16 cellular contexts compared by ENCODE assay signal in the genomic region with DNA sequence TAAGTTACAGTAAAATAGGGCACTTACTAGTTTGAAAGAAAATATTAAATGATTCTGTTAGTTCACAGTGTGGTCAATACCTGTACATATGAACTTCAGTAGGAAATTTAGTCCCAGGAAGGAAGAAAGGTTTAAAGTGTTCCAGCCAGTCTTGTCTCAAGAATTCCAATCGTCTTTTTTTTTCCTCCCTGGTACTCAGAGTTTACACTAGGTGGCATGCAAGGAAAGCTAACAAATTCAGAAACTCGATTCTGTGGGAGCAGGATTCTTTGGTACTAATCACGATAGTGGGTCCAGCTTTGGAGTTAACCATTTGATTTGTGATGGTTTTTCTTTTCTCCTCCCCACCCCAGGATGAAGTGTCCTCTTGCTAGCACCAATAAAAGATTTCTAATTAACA. TPM values are rescaled to one million over a fixed set of nuclear protein-coding genes. Genes with fewer than 3 reads are reported as not detected.
A peak's percentile ranks its signal among the peaks of the same experiment; 100 is the strongest.
DNase-seq lines count a peak whose midpoint lies in the region; ATAC-seq, FAIRE-seq and TF ChIP-seq lines count a peak whose summit lies in the region.
"Had no signal": no experiment of that assay in that cellular context is flagged by ENCODE, and none has a peak within 500 bp of the region (broad histone marks: within the 10 kb centered on the region; RNA-seq: fewer than 3 reads in every experiment).

No MANE protein-coding gene starts in this region.

- ATAC-seq in GM21390 (IDR thresholded peaks at IDR 0.05; ENCODE audit: unreplicated experiment) = no peak
- ATAC-seq in GM21717 (IDR thresholded peaks at IDR 0.05; ENCODE audit: unreplicated experiment) = no peak
- ATAC-seq: activated T-cell treated with anti-CD3 and anti-CD28 coated beads, Interleukin-2, amount 50 U/mL, for 4 hours had no signal

- intact Hi-C loops in A673 (cut with micrococcal nuclease; ENCODE audit: unreplicated experiment) = no loop called here

- FAIRE-seq in frontal cortex (lab: Jason Lieb, UNC) = no peak
- FAIRE-seq: endometrium had no signal

- CTCF ChIA-PET in A673 (lab: Charles Lee) = no interaction called here

- DNase-seq in A673 (ENCODE audit: low spot score) (no peak), EH (ENCODE audit: low read depth) (peak; percentile 11), fibroblast of villous mesenchyme (ENCODE audit: low read depth) (peak; percentile 15), frontal cortex (ENCODE audit: low spot score in 2 of 2) (no peak), D341Med (ENCODE audit: low spot score) (no peak)
- DNase-seq: activated T-cell treated with anti-CD3 and anti-CD28 coated beads, Interleukin-2, amount 50 U/mL, for 4 hours; CD8-positive, alpha-beta memory T cell; MV-4-11; NCI-H510A; stomach had no signal

- BruUV-seq in A673 (replicated peaks; lab: Mats Ljungman, UMichigan) = no TSS peak

- no peaks in the 10 kb centered on the region for H3K9me3 ChIP-seq in A673 (ENCODE audit: low read depth, low read length, poor library complexity, severe bottlenecking)
- H3K9me3 ChIP-seq: right atrium auricular region, stomach had no signal

- peaks cover 3% of the 10 kb centered on the region for H3K36me3 ChIP-seq in A673 (ENCODE audit: insufficient read depth, low read length, poor library complexity, severe bottlenecking)
- H3K36me3 ChIP-seq: right atrium auricular region had no signal

- H3K4me3 ChIP-seq in A673 (ENCODE audit: low read depth, low read length, poor library complexity, severe bottlenecking) (no peak overlapping the region), fibroblast of villous mesenchyme (ENCODE audit: low read depth, low read length) (no peak overlapping the region)
- H3K4me3 ChIP-seq: right atrium auricular region, SK-N-MC, stomach had no signal

- H3K27me3 ChIP-seq in A673 (replicated peaks; ENCODE audit: insufficient read depth, low read depth, low read length, poor library complexity) = no peaks in the 10 kb centered on the region
- H3K27me3 ChIP-seq: right atrium auricular region, stomach had no signal

- H3K27ac ChIP-seq in A673 (ENCODE audit: low read depth, low read length, poor library complexity, severe bottlenecking) = no peak overlapping the region
- H3K27ac ChIP-seq in VCaP = no peak overlapping the region
- H3K27ac ChIP-seq: right atrium auricular region, SK-N-MC, stomach had no signal

- TF ChIP-seq CTCF in A673 (conservative IDR thresholded peaks at IDR 0.05; ENCODE audit: low read depth, low read length) (0 out of 2 replicates have a peak, but pooled peaks have one; percentile 30), VCaP (conservative IDR thresholded peaks at IDR 0.05) (peak; percentile 71), fibroblast of villous mesenchyme (IDR thresholded peaks at IDR 0.05; ENCODE audit: insufficient read depth, low read depth, low read length) (peak; percentile 34)

- POLR2A ChIA-PET in A673 (lab: Charles Lee; ENCODE audit: low non-redundant PET) = no interaction called here

- H3K4me1 ChIP-seq in A673 (ENCODE audit: insufficient read depth, low read length, poor library complexity, severe bottlenecking) = no peaks in the 10 kb centered on the region

RNA-seq across cellular contexts. Expression of a gene that starts 43.6 kb away (rescaled TPM):
- total RNA-seq in A673 (2021) (116 and 118 TPM in 2 replicates), fibroblast of villous mesenchyme (57.9 and 58.9 TPM in 2 replicates), frontal cortex (55.4 TPM)

RNA-seq across cellular contexts. Expression of a gene that starts 45.0 kb away (rescaled TPM):
- 5.9 and 6.4 TPM in 2 replicates for total RNA-seq in A673 (2021)
- 6.1 and 7.8 TPM in 2 replicates for total RNA-seq in fibroblast of villous mesenchyme
- total RNA-seq in frontal cortex = 11.8 TPM

Comparison
In these comparisons a context has a peak if more than half of its experiments do, and no peak if none do; other contexts are left out.
1. DNase-seq: peak in EH (single experiment) and fibroblast of villous mesenchyme (single experiment); none in A673 (single experiment), frontal cortex (0 of 2) and D341Med (single experiment).
2. Peak in every context shown above with its lines, with median percentiles within 50 percentile points of each other: CTCF ChIP-seq.